In the genomic region with DNA sequence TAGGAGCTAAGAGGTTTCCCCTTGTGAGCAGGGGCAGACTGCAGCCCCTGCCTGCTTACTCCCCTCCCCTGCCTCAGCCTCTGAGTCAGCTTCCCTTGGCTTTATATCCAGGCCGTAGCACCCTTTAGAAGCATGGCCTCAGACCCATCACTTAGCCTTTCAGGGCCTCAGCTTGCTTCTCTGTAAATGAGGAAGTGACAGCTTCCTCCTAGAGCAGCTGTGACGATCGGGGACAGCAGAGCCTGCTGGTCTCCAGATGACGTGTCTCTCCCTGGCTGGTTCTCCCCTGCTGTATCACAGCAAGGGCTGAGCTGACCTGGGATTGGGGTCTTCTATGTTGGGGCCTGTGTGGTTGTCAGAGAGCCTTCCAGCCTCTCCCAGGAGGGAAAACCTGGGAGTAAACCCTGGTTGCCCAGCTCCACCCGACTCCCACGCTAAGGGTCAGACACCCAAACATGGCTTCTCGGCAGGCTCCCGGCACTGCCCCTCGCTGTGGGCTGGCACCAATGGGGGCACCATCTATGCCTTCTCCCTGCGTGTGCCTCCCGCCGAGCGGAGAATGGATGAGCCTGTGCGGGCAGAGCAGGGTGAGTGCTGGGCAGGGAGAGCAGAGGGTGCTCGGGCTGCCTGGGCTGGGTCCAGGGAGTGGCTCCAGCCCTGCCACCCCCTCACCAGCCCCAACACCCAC, we compare ENCODE assay signal across 9 cellular contexts. TPM values are rescaled to one million over a fixed set of nuclear protein-coding genes. Genes with fewer than 3 reads are reported as not detected.
DNase-seq lines count a peak whose midpoint lies in the region; ATAC-seq, FAIRE-seq and TF ChIP-seq lines count a peak whose summit lies in the region.
"Had no signal": no experiment of that assay in that cellular context is flagged by ENCODE, and none has a peak within 500 bp of the region (broad histone marks: within the 10 kb centered on the region; RNA-seq: fewer than 3 reads in every experiment).

No MANE protein-coding gene starts in this region.

- in situ Hi-C loops in HepG2 (cut with HindIII; ENCODE audit: extremely low pct_ligation_motif_present, low pct_unique_long_range_greater_than_20kb) = no loop called here

- H3K14ac ChIP-seq in H9 (ENCODE audit: insufficient read depth, low read length) = no peak overlapping the region

- H3K27ac ChIP-seq in right lobe of liver (peak overlapping the region in 1 of 3 donors; percentile 23), HepG2 (ENCODE audit: extremely low read length, insufficient read depth, low read length) (no peak overlapping the region), thyroid gland (no peak overlapping the region), H9 (ENCODE audit: insufficient read length, low read depth, low read length) (no peak overlapping the region)

- WGBS in right lobe of liver (ENCODE audit: insufficient coverage, low coverage, low lambda C conversion rate, missing lambda C conversion rate) = 72% methylated on average over 6 of the region's 15 CpGs
- WGBS in HepG2 (ENCODE audit: low lambda C conversion rate) = 95% methylated on average over 13 of the region's 15 CpGs
- 88 to 97% methylated on average over 4 to 8 of the region's 15 CpGs for WGBS in thyroid gland, 2 donors
- no CpG with 5 or more reads among the region's 15 CpGs for WGBS in H9 (ENCODE audit: extremely low coverage, insufficient read length, low lambda C conversion rate)

- H3K27me3 ChIP-seq in right lobe of liver = no peaks in the 10 kb centered on the region
- no peaks in the 10 kb centered on the region for H3K27me3 ChIP-seq in HepG2 (ENCODE audit: control insufficient read depth in 1 of 2, insufficient read depth in 2 of 2, low read length in 2 of 2)
- no peaks in the 10 kb centered on the region for H3K27me3 ChIP-seq in thyroid gland
- no peaks in the 10 kb centered on the region for H3K27me3 ChIP-seq in H9 (ENCODE audit: insufficient read depth, low read length)

- no peak overlapping the region for H4K5ac ChIP-seq in H9 (ENCODE audit: insufficient read length, low read depth, low read length)

- no peak overlapping the region for H4K91ac ChIP-seq in H9 (ENCODE audit: insufficient read length, low read depth, low read length)

- H3T11ph ChIP-seq in H9 (ENCODE audit: low read length) = no peak overlapping the region

- BruUV-seq in HepG2 (replicated peaks; lab: Mats Ljungman, UMichigan) = no TSS peak

- peak; percentile 48 to 82 (median 71) for ATAC-seq in right lobe of liver
- ATAC-seq in HepG2 = no peak

- no peak overlapping the region for H2BK5ac ChIP-seq in H9 (ENCODE audit: insufficient read length, low read length)

- no peak overlapping the region for H2BK15ac ChIP-seq in H9 (ENCODE audit: low read depth, low read length)

- H3K4ac ChIP-seq in H9 (ENCODE audit: low read depth, low read length) = no peak overlapping the region

- intact Hi-C loops in right lobe of liver (cut with DNase I) = no loop called here
- intact Hi-C loops in HepG2 (cut with micrococcal nuclease; ENCODE audit: unreplicated experiment) = no loop called here
- intact Hi-C loops in thyroid gland (cut with DNase I) = no loop called here

- FAIRE-seq in HepG2 (lab: Jason Lieb, UNC) = no peak

- no peak overlapping the region for H2BK20ac ChIP-seq in H9 (ENCODE audit: low read depth, low read length, poor library complexity, severe bottlenecking)

- no peak overlapping the region for H3K4me2 ChIP-seq in HepG2 (ENCODE audit: low read depth, low read length)
- no peak overlapping the region for H3K4me2 ChIP-seq in H9 (ENCODE audit: insufficient read depth, insufficient read length, low read length)

- H3K23ac ChIP-seq in H9 (ENCODE audit: insufficient read length, low read depth, low read length) = no peak overlapping the region

- no peaks in the 10 kb centered on the region for H3K23me2 ChIP-seq in H9 (ENCODE audit: insufficient read length, low read depth, low read length, poor library complexity, severe bottlenecking)

- no peak overlapping the region for H2AFZ ChIP-seq in HepG2 (ENCODE audit: low read length)
- no peak overlapping the region for H2AFZ ChIP-seq in H9 (ENCODE audit: low read length)

- TF ChIP-seq RAD21 in HepG2 (CRISPR knock-in tag; IDR thresholded peaks at IDR 0.05) = no peak

- H3K4me3 ChIP-seq in right lobe of liver (no peak overlapping the region), HepG2 (replicated peaks in 1 of 3; ENCODE audit: insufficient read depth in 1 of 3, low read depth in 2 of 3, low read length in 3 of 3) (no peak overlapping the region), thyroid gland (replicated peaks in 1 of 3) (no peak overlapping the region)

- TF ChIP-seq EP300 in HepG2 (IDR thresholded peaks at IDR 0.05; ENCODE audit: low read depth in 2 of 2, low read length in 2 of 2) (no peak), HepG2 (CRISPR knock-in tag; IDR thresholded peaks at IDR 0.05; ENCODE audit: borderline replicate concordance) (no peak)

- H3K9me3 Mint-ChIP-seq in H9 = no peaks in the 10 kb centered on the region

- DNase-seq in right lobe of liver (peak in 1 of 3 donors; percentile 57), HepG2 (ENCODE audit: low spot score) (no peak), SKM-1 treated with dmso at 0.1 percent for 144 hours (lab: John Stamatoyannopoulos, UW; ENCODE audit: unreplicated experiment) (peak; percentile 96), inferior parietal cortex (ENCODE audit: extremely low spot score) (peak; percentile 18), putamen (ENCODE audit: low spot score) (no peak), thyroid gland (no peak), H9 (no peak), DMS153 (lab: John Stamatoyannopoulos, UW) (no peak)
- DNase-seq: activated effector memory CD4-positive, alpha-beta T cell treated with Interleukin-2 at 50 U/mL for 16 hours had no signal

- H3K18ac ChIP-seq in H9 (ENCODE audit: insufficient read length, low read depth, low read length) = no peak overlapping the region

- no peak overlapping the region for H3K4me3 Mint-ChIP-seq in H9

- peaks cover 0 to 34% (median 11%) of the 10 kb centered on the region in 4 donors for H3K36me3 ChIP-seq in right lobe of liver
- H3K36me3 ChIP-seq in HepG2 (replicated peaks in 1 of 2; ENCODE audit: control insufficient read depth in 1 of 2, insufficient read depth in 2 of 2, low read length in 2 of 2) = peaks cover 18 to 29% of the 10 kb centered on the region in 2 experiments; a peak in 4 of 5 replicates
- peaks cover 16 to 18% of the 10 kb centered on the region in 2 donors for H3K36me3 ChIP-seq in thyroid gland

- no peaks in the 10 kb centered on the region for H3K79me1 ChIP-seq in H9 (ENCODE audit: insufficient read depth, low read depth, low read length, poor library complexity, severe bottlenecking)

- H3K36me3 Mint-ChIP-seq in H9 (ENCODE audit: insufficient read depth in 1 of 3, low read depth in 3 of 3) = peaks cover 2 to 19% (median 4%) of the 10 kb centered on the region in 3 experiments; a peak in 5 of 7 replicates

- H2BK120ac ChIP-seq in H9 (ENCODE audit: low read depth, low read length, poor library complexity, severe bottlenecking) = no peak overlapping the region

- H4K20me1 ChIP-seq in HepG2 (ENCODE audit: insufficient read depth, low read length) (no peaks in the 10 kb centered on the region), H9 (ENCODE audit: control insufficient read depth, insufficient read depth, insufficient read length) (no peaks in the 10 kb centered on the region)

- H3K27ac Mint-ChIP-seq in H9 = no peak overlapping the region

- CTCF ChIA-PET in HepG2 (lab: Yijun Ruan, JAX; ENCODE audit: low intra/inter-chr PET ratio, low total read pairs) = no interaction called here

- TF ChIP-seq CTCF in right lobe of liver (IDR thresholded peaks at IDR 0.05) (no peak), HepG2 (CRISPR knock-in tag; IDR thresholded peaks at IDR 0.05) (no peak), thyroid gland (IDR thresholded peaks at IDR 0.05) (no peak), H9 (conservative IDR thresholded peaks at IDR 0.05) (no peak)

- no peak overlapping the region for H3K56ac ChIP-seq in H9 (ENCODE audit: insufficient read length, low read depth, low read length)

- H3K9ac ChIP-seq in HepG2 (ENCODE audit: insufficient read depth, low read depth, low read length) (no peak overlapping the region), H9 (ENCODE audit: extremely low read depth, insufficient read length, low read length) (no peak overlapping the region)

- H3K27me3 Mint-ChIP-seq in H9 (ENCODE audit: low read depth) = peaks cover 1% of the 10 kb centered on the region; the same call in 1 of the 2 replicates

- no peaks in the 10 kb centered on the region for H3K4me1 ChIP-seq in right lobe of liver
- peaks cover 9% of the 10 kb centered on the region for H3K4me1 ChIP-seq in HepG2 (ENCODE audit: insufficient read depth, low read length)
- H3K4me1 ChIP-seq in thyroid gland = peaks cover 5 to 10% of the 10 kb centered on the region in 2 donors
- H3K4me1 ChIP-seq in H9 (ENCODE audit: insufficient read depth, low read length) = no peaks in the 10 kb centered on the region

- no peak overlapping the region for H4K8ac ChIP-seq in H9 (replicated peaks; ENCODE audit: insufficient read length, low read depth, low read length)

- H3K9me3 ChIP-seq in right lobe of liver (no peaks in the 10 kb centered on the region), HepG2 (ENCODE audit: low read length) (no peaks in the 10 kb centered on the region), thyroid gland (no peaks in the 10 kb centered on the region), H9 (ENCODE audit: control insufficient read depth, low read depth, low read length) (no peaks in the 10 kb centered on the region)

- TF ChIP-seq POLR2A in right lobe of liver (IDR thresholded peaks at IDR 0.05) (no peak), HepG2 (IDR thresholded peaks at IDR 0.05; ENCODE audit: insufficient read depth in 1 of 2, low read depth in 2 of 2, low read length in 2 of 2) (no peak), thyroid gland (IDR thresholded peaks at IDR 0.05) (no peak)

- H2AK5ac ChIP-seq in H9 (ENCODE audit: insufficient read length, low read length) = no peak overlapping the region

- H2BK12ac ChIP-seq in H9 (ENCODE audit: insufficient read length, low read depth, low read length) = no peak overlapping the region

- POLR2A ChIA-PET in HepG2 (lab: Yijun Ruan, JAX) = interaction anchor here (1.2 kb wide), 1 partner anchor 14 kb away, joined by 5 read pairs; no protein-coding TSS in a partner anchor

- no peaks in the 10 kb centered on the region for H3K4me1 Mint-ChIP-seq in H9

- no peaks in the 10 kb centered on the region for H3K79me2 ChIP-seq in HepG2 (ENCODE audit: insufficient read depth, low read length)
- H3K79me2 ChIP-seq in H9 (ENCODE audit: insufficient read depth, low read length) = no peaks in the 10 kb centered on the region

RNA-seq across cellular contexts. Expression of a gene that starts 16.3 kb away (rescaled TPM):
- total RNA-seq in right lobe of liver = 100 to 1,000 TPM in 1 of 6 experiments, 10 to 100 TPM in 5; 26.4 to 104 (median 52.9) TPM
- 1.9 and 2.8 TPM in 2 replicates for total RNA-seq in HepG2 (2016; rRNA removed; fragmentation: Illumina TruSeq; extraction: Trizol)
- total RNA-seq in HepG2 (2016; cell fraction: cytosol; rRNA removed; fragmentation: Illumina TruSeq; extraction: Trizol; ENCODE audit: low read depth) = 0.61 and 0.79 TPM in 2 replicates
- 1.1 and 2.7 TPM in 2 replicates for total RNA-seq in HepG2 (2016; cell fraction: insoluble cytoplasmic fraction; rRNA removed; fragmentation: Illumina TruSeq; extraction: Trizol)
- 0.83 and 1.2 TPM in 2 replicates for total RNA-seq in HepG2 (2016; cell fraction: membrane; rRNA removed; fragmentation: Illumina TruSeq; extraction: Trizol)
- total RNA-seq in HepG2 (2016; cell fraction: nucleus; rRNA removed; fragmentation: Illumina TruSeq; extraction: Trizol) = 3.0 and 3.8 TPM in 2 replicates
- polyA plus RNA-seq in HepG2 (2011; rRNA removed) = 8.1 and 11.2 TPM in 2 replicates
- polyA plus RNA-seq in HepG2 (2011; cell fraction: cytosol; rRNA removed) = 1.6 and 2.5 TPM in 2 replicates
- 122 and 144 TPM in 2 replicates for polyA plus RNA-seq in HepG2 (2011; cell fraction: nucleus; rRNA removed)
- 9.5 and 12.7 TPM in 2 replicates for polyA plus RNA-seq in HepG2 (2012)
- 0.53 and 1.00 TPM in 2 replicates for polyA plus RNA-seq in HepG2 (2016; cell fraction: cytosol; fragmentation: Illumina TruSeq; extraction: Trizol; ENCODE audit: low read depth)
- 0.63 and 1.4 TPM in 2 replicates for polyA plus RNA-seq in HepG2 (2016; cell fraction: insoluble cytoplasmic fraction; fragmentation: Illumina TruSeq; extraction: Trizol; ENCODE audit: low read depth)
- 0.49 and 0.86 TPM in 2 replicates for polyA plus RNA-seq in HepG2 (2016; cell fraction: membrane; fragmentation: Illumina TruSeq; extraction: Trizol; ENCODE audit: low read depth)
- 12.0 and 13.6 TPM in 2 replicates for polyA plus RNA-seq in HepG2 (2016; cell fraction: nucleus; fragmentation: Illumina TruSeq; extraction: Trizol; ENCODE audit: insufficient read depth, low read depth)
- 7.2 and 13.2 TPM in 2 replicates for polyA minus RNA-seq in HepG2 (2011; rRNA and poly(A)+ RNA removed; ENCODE audit: low replicate concordance)
- polyA minus RNA-seq in HepG2 (2011; cell fraction: cytosol; rRNA and poly(A)+ RNA removed) = 3.0 and 6.8 TPM in 2 replicates
- 16.5 and 25.7 TPM in 2 replicates for polyA minus RNA-seq in HepG2 (2011; cell fraction: nucleus; rRNA and poly(A)+ RNA removed)
- total RNA-seq in thyroid gland = 100 to 1,000 TPM in 2 of 4 donors, 10 to 100 TPM in 2; 64.9 to 209 (median 120) TPM
- 35.3 and 41.9 TPM in 2 replicates for total RNA-seq in H9 (2021)

RNA-seq across cellular contexts. Expression of a gene that starts 45.8 kb away (rescaled TPM):
- 10 to 100 TPM; 32.8 to 71.4 (median 44.6) TPM for total RNA-seq in right lobe of liver
- total RNA-seq in HepG2 (2016; rRNA removed; fragmentation: Illumina TruSeq; extraction: Trizol) = 53.9 and 86.7 TPM in 2 replicates
- 27.2 and 32.8 TPM in 2 replicates for total RNA-seq in HepG2 (2016; cell fraction: cytosol; rRNA removed; fragmentation: Illumina TruSeq; extraction: Trizol; ENCODE audit: low read depth)
- 51.9 and 87.2 TPM in 2 replicates for total RNA-seq in HepG2 (2016; cell fraction: insoluble cytoplasmic fraction; rRNA removed; fragmentation: Illumina TruSeq; extraction: Trizol)
- 45.8 and 50.7 TPM in 2 replicates for total RNA-seq in HepG2 (2016; cell fraction: membrane; rRNA removed; fragmentation: Illumina TruSeq; extraction: Trizol)
- total RNA-seq in HepG2 (2016; cell fraction: nucleus; rRNA removed; fragmentation: Illumina TruSeq; extraction: Trizol) = 72.1 and 85.8 TPM in 2 replicates
- 83.0 and 109 TPM in 2 replicates for polyA plus RNA-seq in HepG2 (2011; rRNA removed)
- polyA plus RNA-seq in HepG2 (2011; cell fraction: cytosol; rRNA removed) = 40.2 and 67.1 TPM in 2 replicates
- 384 and 448 TPM in 2 replicates for polyA plus RNA-seq in HepG2 (2011; cell fraction: nucleus; rRNA removed)
- polyA plus RNA-seq in HepG2 (2012) = 33.3 and 59.5 TPM in 2 replicates
- polyA plus RNA-seq in HepG2 (2016; cell fraction: cytosol; fragmentation: Illumina TruSeq; extraction: Trizol; ENCODE audit: low read depth) = 23.2 and 28.1 TPM in 2 replicates
- polyA plus RNA-seq in HepG2 (2016; cell fraction: insoluble cytoplasmic fraction; fragmentation: Illumina TruSeq; extraction: Trizol; ENCODE audit: low read depth) = 41.6 and 52.9 TPM in 2 replicates
- 32.5 and 33.0 TPM in 2 replicates for polyA plus RNA-seq in HepG2 (2016; cell fraction: membrane; fragmentation: Illumina TruSeq; extraction: Trizol; ENCODE audit: low read depth)
- 204 and 230 TPM in 2 replicates for polyA plus RNA-seq in HepG2 (2016; cell fraction: nucleus; fragmentation: Illumina TruSeq; extraction: Trizol; ENCODE audit: insufficient read depth, low read depth)
- 30.9 and 126 TPM in 2 replicates for polyA minus RNA-seq in HepG2 (2011; rRNA and poly(A)+ RNA removed; ENCODE audit: low replicate concordance)
- 30.6 and 31.7 TPM in 2 replicates for polyA minus RNA-seq in HepG2 (2011; cell fraction: cytosol; rRNA and poly(A)+ RNA removed)
- 79.4 and 86.0 TPM in 2 replicates for polyA minus RNA-seq in HepG2 (2011; cell fraction: nucleus; rRNA and poly(A)+ RNA removed)
- 10 to 100 TPM; 35.6 to 73.5 (median 53.8) TPM for total RNA-seq in thyroid gland
- 85.9 and 90.4 TPM in 2 replicates for total RNA-seq in H9 (2021)

RNA-seq across cellular contexts. Expression of a gene that starts 55.0 kb away (rescaled TPM):
- total RNA-seq in right lobe of liver = 10 to 100 TPM in 4 of 6 experiments, 1 to 10 TPM in 2; 8.5 to 13.6 (median 10.2) TPM
- 43.6 and 62.9 TPM in 2 replicates for total RNA-seq in HepG2 (2016; rRNA removed; fragmentation: Illumina TruSeq; extraction: Trizol)
- 20.6 and 23.0 TPM in 2 replicates for total RNA-seq in HepG2 (2016; cell fraction: cytosol; rRNA removed; fragmentation: Illumina TruSeq; extraction: Trizol; ENCODE audit: low read depth)
- 44.0 and 64.1 TPM in 2 replicates for total RNA-seq in HepG2 (2016; cell fraction: insoluble cytoplasmic fraction; rRNA removed; fragmentation: Illumina TruSeq; extraction: Trizol)
- 44.5 and 45.0 TPM in 2 replicates for total RNA-seq in HepG2 (2016; cell fraction: membrane; rRNA removed; fragmentation: Illumina TruSeq; extraction: Trizol)
- total RNA-seq in HepG2 (2016; cell fraction: nucleus; rRNA removed; fragmentation: Illumina TruSeq; extraction: Trizol) = 39.9 and 48.4 TPM in 2 replicates
- 63.3 and 64.4 TPM in 2 replicates for polyA plus RNA-seq in HepG2 (2011; rRNA removed)
- 36.2 and 47.1 TPM in 2 replicates for polyA plus RNA-seq in HepG2 (2011; cell fraction: cytosol; rRNA removed)
- polyA plus RNA-seq in HepG2 (2011; cell fraction: nucleus; rRNA removed) = 87.7 and 89.1 TPM in 2 replicates
- polyA plus RNA-seq in HepG2 (2012) = 22.1 and 34.4 TPM in 2 replicates
- 20.4 and 20.5 TPM in 2 replicates for polyA plus RNA-seq in HepG2 (2016; cell fraction: cytosol; fragmentation: Illumina TruSeq; extraction: Trizol; ENCODE audit: low read depth)
- polyA plus RNA-seq in HepG2 (2016; cell fraction: insoluble cytoplasmic fraction; fragmentation: Illumina TruSeq; extraction: Trizol; ENCODE audit: low read depth) = 37.7 and 50.5 TPM in 2 replicates
- 30.9 and 35.9 TPM in 2 replicates for polyA plus RNA-seq in HepG2 (2016; cell fraction: membrane; fragmentation: Illumina TruSeq; extraction: Trizol; ENCODE audit: low read depth)
- 108 and 110 TPM in 2 replicates for polyA plus RNA-seq in HepG2 (2016; cell fraction: nucleus; fragmentation: Illumina TruSeq; extraction: Trizol; ENCODE audit: insufficient read depth, low read depth)
- polyA minus RNA-seq in HepG2 (2011; rRNA and poly(A)+ RNA removed; ENCODE audit: low replicate concordance) = 56.0 and 95.0 TPM in 2 replicates
- polyA minus RNA-seq in HepG2 (2011; cell fraction: cytosol; rRNA and poly(A)+ RNA removed) = 11.3 and 14.0 TPM in 2 replicates
- polyA minus RNA-seq in HepG2 (2011; cell fraction: nucleus; rRNA and poly(A)+ RNA removed) = 13.9 and 15.5 TPM in 2 replicates
- 10 to 100 TPM; 11.6 to 46.6 (median 25.8) TPM for total RNA-seq in thyroid gland
- 44.5 and 45.5 TPM in 2 replicates for total RNA-seq in H9 (2021)

RNA-seq across cellular contexts. Expression of a gene that starts 56.0 kb away (rescaled TPM):
- total RNA-seq in right lobe of liver (10 to 100 TPM in 4 of 6 experiments, 1 to 10 TPM in 2; 9.0 to 26.0 (median 12.0) TPM), HepG2 (2016; rRNA removed; fragmentation: Illumina TruSeq; extraction: Trizol) (5.2 and 10.6 TPM in 2 replicates), thyroid gland (10 to 100 TPM; 15.0 to 87.2 (median 21.7) TPM), H9 (2021) (35.2 and 37.0 TPM in 2 replicates)
- total RNA-seq in HepG2 (2016; cell fraction: cytosol; rRNA removed; fragmentation: Illumina TruSeq; extraction: Trizol; ENCODE audit: low read depth) = 1.5 and 1.8 TPM in 2 replicates
- total RNA-seq in HepG2 (2016; cell fraction: insoluble cytoplasmic fraction; rRNA removed; fragmentation: Illumina TruSeq; extraction: Trizol) = 4.9 and 7.5 TPM in 2 replicates
- total RNA-seq in HepG2 (2016; cell fraction: membrane; rRNA removed; fragmentation: Illumina TruSeq; extraction: Trizol) = 3.4 and 4.1 TPM in 2 replicates
- 6.8 and 8.0 TPM in 2 replicates for total RNA-seq in HepG2 (2016; cell fraction: nucleus; rRNA removed; fragmentation: Illumina TruSeq; extraction: Trizol)
- 6.8 and 7.8 TPM in 2 replicates for polyA plus RNA-seq in HepG2 (2011; rRNA removed)
- polyA plus RNA-seq in HepG2 (2011; cell fraction: cytosol; rRNA removed) = 1.9 and 2.2 TPM in 2 replicates
- 23.6 and 26.5 TPM in 2 replicates for polyA plus RNA-seq in HepG2 (2011; cell fraction: nucleus; rRNA removed)
- polyA plus RNA-seq in HepG2 (2012) = 6.2 and 9.6 TPM in 2 replicates
- 0.61 and 0.68 TPM in 2 replicates for polyA plus RNA-seq in HepG2 (2016; cell fraction: cytosol; fragmentation: Illumina TruSeq; extraction: Trizol; ENCODE audit: low read depth)
- polyA plus RNA-seq in HepG2 (2016; cell fraction: insoluble cytoplasmic fraction; fragmentation: Illumina TruSeq; extraction: Trizol; ENCODE audit: low read depth) = 4.4 and 7.0 TPM in 2 replicates
- 1.6 and 1.8 TPM in 2 replicates for polyA plus RNA-seq in HepG2 (2016; cell fraction: membrane; fragmentation: Illumina TruSeq; extraction: Trizol; ENCODE audit: low read depth)
- 16.3 and 16.6 TPM in 2 replicates for polyA plus RNA-seq in HepG2 (2016; cell fraction: nucleus; fragmentation: Illumina TruSeq; extraction: Trizol; ENCODE audit: insufficient read depth, low read depth)
- 11.8 and 14.9 TPM in 2 replicates for polyA minus RNA-seq in HepG2 (2011; rRNA and poly(A)+ RNA removed; ENCODE audit: low replicate concordance)
- polyA minus RNA-seq in HepG2 (2011; cell fraction: cytosol; rRNA and poly(A)+ RNA removed) = 4.9 and 5.0 TPM in 2 replicates
- 17.0 and 20.4 TPM in 2 replicates for polyA minus RNA-seq in HepG2 (2011; cell fraction: nucleus; rRNA and poly(A)+ RNA removed)

Comparison
In these comparisons a context has a peak if more than half of its experiments do, and no peak if none do; other contexts are left out.
1. DNase-seq: peak in SKM-1 treated with dmso at 0.1 percent for 144 hours (single experiment) and inferior parietal cortex (single experiment); none in HepG2 (single experiment), putamen (single experiment), thyroid gland (0 of 2), H9 (single experiment) and DMS153 (single experiment).